In genomic region chr1:201882665-201883132, GRCh38 we compare ENCODE assay signal across 8 cellular contexts. TPM values are rescaled to one million over a fixed set of nuclear protein-coding genes. Genes with fewer than 3 reads are reported as not detected.
A peak's percentile ranks its signal among the peaks of the same experiment; 100 is the strongest.
DNase-seq lines count a peak whose midpoint lies in the region; ATAC-seq and TF ChIP-seq lines count a peak whose summit lies in the region.

No MANE protein-coding gene starts in this region.

- no peak for TF ChIP-seq EP300 in transverse colon (IDR thresholded peaks at IDR 0.05; ENCODE audit: low read depth)

- no peak for TF ChIP-seq POLR2A in transverse colon (IDR thresholded peaks at IDR 0.05)

- in situ Hi-C loops in transverse colon (cut with MboI; ENCODE audit: low pct_ligation_motif_present in 1 of 4, low pct_unique_long_range_greater_than_20kb in 1 of 4, low sequenced_read_pairs in 3 of 4): loop anchor here in 2 of 4 donors (25.0 kb wide), 1 partner anchor 255 kb away; the partner anchor contains the start of gene ARL8A (in 2 of the 2)

- no peaks in the 10 kb centered on the region for H3K9me3 ChIP-seq in transverse colon

- no peaks in the 10 kb centered on the region for H3K27me3 ChIP-seq in transverse colon

- DNase-seq in GM03348 (ENCODE audit: low spot score) (peak; percentile 76), glomerular visceral epithelial cell (ENCODE audit: extremely low spot score) (peak; percentile 59), NCI-H1930 (lab: John Stamatoyannopoulos, UW) (no peak), NCI-H748 treated with DMSO at 0.1 percent for 48 hours (lab: John Stamatoyannopoulos, UW) (no peak), transverse colon (no peak)

- H3K27ac ChIP-seq in transverse colon: no peak overlapping the region

- ATAC-seq in HG02938 (IDR thresholded peaks at IDR 0.05; ENCODE audit: unreplicated experiment) (peak; percentile 57), SK-N-SH treated with all-trans-retinoic acid at 6 μM for 48 hours (peak; percentile 38), HG02973 (IDR thresholded peaks at IDR 0.05; ENCODE audit: unreplicated experiment) (no peak)

- H3K36me3 ChIP-seq in transverse colon: no peaks in the 10 kb centered on the region

- H3K4me3 ChIP-seq in transverse colon: no peak overlapping the region

- 38% methylated on average over 2 of the region's 2 CpGs; no CpG with 5 or more reads in 1 of the 2 donors for WGBS in transverse colon (ENCODE audit: low coverage in 1 of 2), 2 donors

- intact Hi-C loops in transverse colon (cut with DNase I; ENCODE audit: low total_unique reads): no loop called here

- peaks cover 0 to 11% (median 0%) of the 10 kb centered on the region in 4 donors for H3K4me1 ChIP-seq in transverse colon

- no peak for TF ChIP-seq CTCF in transverse colon (IDR thresholded peaks at IDR 0.05)

TF ChIP-seq in SK-N-SH treated with all-trans-retinoic acid at 6 μM for 48 hours, 23 proteins besides CTCF, POLR2A, EP300 and RAD21:
- no peak for TF ChIP-seq SNAI2 (CRISPR knock-in tag; IDR thresholded peaks at IDR 0.05)
- no peak for TF ChIP-seq PATZ1 (CRISPR knock-in tag; IDR thresholded peaks at IDR 0.05; ENCODE audit: borderline replicate concordance)
- TF ChIP-seq CSDC2 (CRISPR knock-in tag; IDR thresholded peaks at IDR 0.05): no peak
- TF ChIP-seq ZNF70 (CRISPR knock-in tag; IDR thresholded peaks at IDR 0.05): no peak
TF ChIP-seq in SK-N-SH treated with all-trans-retinoic acid at 6 μM for 48 hours: peak in this region for 0.

RNA-seq across cellular contexts. Expression of gene SHISA4, which starts 6.0 kb away (rescaled TPM):
- total RNA-seq in transverse colon: 1 to 10 TPM; 2.2 to 6.7 (median 4.6) TPM

RNA-seq across cellular contexts. Expression of gene IPO9, which starts 53.7 kb away (rescaled TPM):
- total RNA-seq in transverse colon: 10 to 100 TPM in 1 of 4 donors, 1 to 10 TPM in 3; 2.0 to 13.0 (median 7.9) TPM

Comparison
In these comparisons a context has a peak if more than half of its experiments do, and no peak if none do; other contexts are left out.
1. DNase-seq: peak in GM03348 (single experiment) and glomerular visceral epithelial cell (single experiment); none in NCI-H1930 (0 of 2), NCI-H748 treated with DMSO at 0.1 percent for 48 hours (single experiment) and transverse colon (single experiment).